ENCODE assay signal across 1 cellular context in genomic region chr5:147170603-147171002, GRCh38.
A peak's percentile ranks its signal among the peaks of the same experiment; 100 is the strongest.
TF ChIP-seq lines count a peak whose summit lies in the region.

No MANE protein-coding gene starts in this region.

TF ChIP-seq in HepG2, 621 proteins besides CTCF, POLR2A, EP300 and RAD21 (continued from another document and continues in another):
- TF ChIP-seq HOXA3 (CRISPR knock-in tag; IDR thresholded peaks at IDR 0.05) (peak; percentile 76), PHF20 (CRISPR knock-in tag; IDR thresholded peaks at IDR 0.05) (no peak), HDAC1 (CRISPR knock-in tag; IDR thresholded peaks at IDR 0.05) (peak; percentile 49; the same call in 1 of the 2 replicates), ZNF124 (CRISPR knock-in tag; IDR thresholded peaks at IDR 0.05) (no peak), ZZZ3 (CRISPR knock-in tag; IDR thresholded peaks at IDR 0.05; ENCODE audit: borderline replicate concordance) (no peak), ONECUT2 (CRISPR knock-in tag; IDR thresholded peaks at IDR 0.05) (peak; percentile 21; the same call in 1 of the 2 replicates), LCORL (IDR thresholded peaks at IDR 0.05) (no peak), LCORL (CRISPR knock-in tag; IDR thresholded peaks at IDR 0.05) (peak; percentile 79), MEIS1 (CRISPR knock-in tag; IDR thresholded peaks at IDR 0.05; ENCODE audit: borderline replicate concordance) (peak; percentile 65; the same call in 1 of the 2 replicates), TBX3 (IDR thresholded peaks at IDR 0.05; ENCODE audit: borderline replicate concordance) (peak; percentile 78; the same call in 1 of the 2 replicates), SOX13 (IDR thresholded peaks at IDR 0.05) (no peak; the same call in 1 of the 2 replicates), SOX13 (CRISPR knock-in tag; conservative IDR thresholded peaks at IDR 0.05 in 1 of 2, IDR thresholded peaks at IDR 0.05 in 1 of 2) (peak in 1 of 2 experiments; percentile 81; a peak in 2 of 4 replicates), ATF4 (CRISPR knock-in tag; IDR thresholded peaks at IDR 0.05) (peak in 1 of 2 experiments; percentile 93; a peak in 2 of 4 replicates), SALL1 (CRISPR knock-in tag; IDR thresholded peaks at IDR 0.05) (peak; percentile 99), GATAD1 (CRISPR knock-in tag; IDR thresholded peaks at IDR 0.05) (peak; percentile 53), HMG20B (CRISPR knock-in tag; conservative IDR thresholded peaks at IDR 0.05) (peak; percentile 96), PHF21A (CRISPR knock-in tag; IDR thresholded peaks at IDR 0.05) (peak; percentile 85), ZNF644 (CRISPR knock-in tag; IDR thresholded peaks at IDR 0.05; ENCODE audit: low read depth) (peak; percentile 90), RXRB (CRISPR knock-in tag; IDR thresholded peaks at IDR 0.05; ENCODE audit: borderline replicate concordance) (peak; percentile 95), FOXA1 (IDR thresholded peaks at IDR 0.05) (no peak), FOXA1 (CRISPR knock-in tag; IDR thresholded peaks at IDR 0.05) (peak; percentile 83), ZEB1 (IDR thresholded peaks at IDR 0.05; ENCODE audit: insufficient replicate concordance, low read depth) (peak; percentile 48), EEA1 (CRISPR knock-in tag; IDR thresholded peaks at IDR 0.05; ENCODE audit: borderline replicate concordance) (no peak), FOXK1 (CRISPR knock-in tag; IDR thresholded peaks at IDR 0.05; ENCODE audit: borderline replicate concordance, low read depth) (peak; percentile 86; the same call in 1 of the 2 replicates), MAFK (conservative IDR thresholded peaks at IDR 0.05 in 1 of 2, IDR thresholded peaks at IDR 0.05 in 1 of 2; ENCODE audit: low read length in 2 of 2) (peak; percentile 12 to 28; a peak in 1 of 4 replicates), HDAC2 (CRISPR knock-in tag; IDR thresholded peaks at IDR 0.05) (peak; percentile 89), PATZ1 (CRISPR knock-in tag; IDR thresholded peaks at IDR 0.05) (peak; percentile 25; the same call in 1 of the 2 replicates), FOXA3 (CRISPR knock-in tag; IDR thresholded peaks at IDR 0.05) (peak; percentile 81), ZMYM3 (CRISPR knock-in tag; IDR thresholded peaks at IDR 0.05) (peak; percentile 50; the same call in 1 of the 2 replicates), SOX5 (CRISPR knock-in tag; IDR thresholded peaks at IDR 0.05; ENCODE audit: borderline replicate concordance) (peak; percentile 85; the same call in 1 of the 2 replicates), KDM6A (CRISPR knock-in tag; IDR thresholded peaks at IDR 0.05; ENCODE audit: low read depth) (peak; percentile 97), FOXP4 (CRISPR knock-in tag; IDR thresholded peaks at IDR 0.05) (peak; percentile 79), ZNF501 (CRISPR knock-in tag; IDR thresholded peaks at IDR 0.05) (0 out of 2 replicates have a peak, but pooled peaks have one; percentile 23), SRF (IDR thresholded peaks at IDR 0.05; ENCODE audit: low read depth, low read length) (no peak), IKZF5 (CRISPR knock-in tag; IDR thresholded peaks at IDR 0.05) (peak; percentile 78), ZNF614 (CRISPR knock-in tag; IDR thresholded peaks at IDR 0.05; ENCODE audit: borderline replicate concordance) (peak; percentile 42; the same call in 1 of the 2 replicates), ZFX (CRISPR knock-in tag; IDR thresholded peaks at IDR 0.05; ENCODE audit: low read depth) (peak; percentile 53), ZSCAN21 (CRISPR knock-in tag; IDR thresholded peaks at IDR 0.05; ENCODE audit: borderline replicate concordance) (peak; percentile 38; the same call in 1 of the 2 replicates), HNF4A (CRISPR knock-in tag; IDR thresholded peaks at IDR 0.05) (peak; percentile 98), ZMYM4 (CRISPR knock-in tag; IDR thresholded peaks at IDR 0.05) (peak; percentile 77), DMAP1 (CRISPR knock-in tag; IDR thresholded peaks at IDR 0.05) (peak; percentile 54; the same call in 1 of the 2 replicates)
- TF ChIP-seq, protein P1, sequence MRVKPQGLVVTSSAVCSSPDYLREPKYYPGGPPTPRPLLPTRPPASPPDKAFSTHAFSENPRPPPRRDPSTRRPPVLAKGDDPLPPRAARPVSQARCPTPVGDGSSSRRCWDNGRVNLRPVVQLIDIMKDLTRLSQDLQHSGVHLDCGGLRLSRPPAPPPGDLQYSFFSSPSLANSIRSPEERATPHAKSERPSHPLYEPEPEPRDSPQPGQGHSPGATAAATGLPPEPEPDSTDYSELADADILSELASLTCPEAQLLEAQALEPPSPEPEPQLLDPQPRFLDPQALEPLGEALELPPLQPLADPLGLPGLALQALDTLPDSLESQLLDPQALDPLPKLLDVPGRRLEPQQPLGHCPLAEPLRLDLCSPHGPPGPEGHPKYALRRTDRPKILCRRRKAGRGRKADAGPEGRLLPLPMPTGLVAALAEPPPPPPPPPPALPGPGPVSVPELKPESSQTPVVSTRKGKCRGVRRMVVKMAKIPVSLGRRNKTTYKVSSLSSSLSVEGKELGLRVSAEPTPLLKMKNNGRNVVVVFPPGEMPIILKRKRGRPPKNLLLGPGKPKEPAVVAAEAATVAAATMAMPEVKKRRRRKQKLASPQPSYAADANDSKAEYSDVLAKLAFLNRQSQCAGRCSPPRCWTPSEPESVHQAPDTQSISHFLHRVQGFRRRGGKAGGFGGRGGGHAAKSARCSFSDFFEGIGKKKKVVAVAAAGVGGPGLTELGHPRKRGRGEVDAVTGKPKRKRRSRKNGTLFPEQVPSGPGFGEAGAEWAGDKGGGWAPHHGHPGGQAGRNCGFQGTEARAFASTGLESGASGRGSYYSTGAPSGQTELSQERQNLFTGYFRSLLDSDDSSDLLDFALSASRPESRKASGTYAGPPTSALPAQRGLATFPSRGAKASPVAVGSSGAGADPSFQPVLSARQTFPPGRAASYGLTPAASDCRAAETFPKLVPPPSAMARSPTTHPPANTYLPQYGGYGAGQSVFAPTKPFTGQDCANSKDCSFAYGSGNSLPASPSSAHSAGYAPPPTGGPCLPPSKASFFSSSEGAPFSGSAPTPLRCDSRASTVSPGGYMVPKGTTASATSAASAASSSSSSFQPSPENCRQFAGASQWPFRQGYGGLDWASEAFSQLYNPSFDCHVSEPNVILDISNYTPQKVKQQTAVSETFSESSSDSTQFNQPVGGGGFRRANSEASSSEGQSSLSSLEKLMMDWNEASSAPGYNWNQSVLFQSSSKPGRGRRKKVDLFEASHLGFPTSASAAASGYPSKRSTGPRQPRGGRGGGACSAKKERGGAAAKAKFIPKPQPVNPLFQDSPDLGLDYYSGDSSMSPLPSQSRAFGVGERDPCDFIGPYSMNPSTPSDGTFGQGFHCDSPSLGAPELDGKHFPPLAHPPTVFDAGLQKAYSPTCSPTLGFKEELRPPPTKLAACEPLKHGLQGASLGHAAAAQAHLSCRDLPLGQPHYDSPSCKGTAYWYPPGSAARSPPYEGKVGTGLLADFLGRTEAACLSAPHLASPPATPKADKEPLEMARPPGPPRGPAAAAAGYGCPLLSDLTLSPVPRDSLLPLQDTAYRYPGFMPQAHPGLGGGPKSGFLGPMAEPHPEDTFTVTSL (CRISPR knock-in tag; IDR thresholded peaks at IDR 0.05; ENCODE audit: borderline replicate concordance) = peak; percentile 45; the same call in 1 of the 2 replicates
- TF ChIP-seq, protein P2, sequence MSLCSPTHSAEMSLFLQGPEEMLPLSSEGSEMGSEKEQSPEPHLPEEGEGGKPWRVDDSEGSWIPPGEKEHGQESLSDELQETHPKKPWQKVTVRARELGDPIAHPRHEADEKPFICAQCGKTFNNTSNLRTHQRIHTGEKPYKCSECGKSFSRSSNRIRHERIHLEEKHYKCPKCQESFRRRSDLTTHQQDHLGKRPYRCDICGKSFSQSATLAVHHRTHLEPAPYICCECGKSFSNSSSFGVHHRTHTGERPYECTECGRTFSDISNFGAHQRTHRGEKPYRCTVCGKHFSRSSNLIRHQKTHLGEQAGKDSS (CRISPR knock-in tag; IDR thresholded peaks at IDR 0.05; ENCODE audit: borderline replicate concordance, low read depth) = 0 out of 2 replicates have a peak, but pooled peaks have one; percentile 44
- TF ChIP-seq, protein P3, sequence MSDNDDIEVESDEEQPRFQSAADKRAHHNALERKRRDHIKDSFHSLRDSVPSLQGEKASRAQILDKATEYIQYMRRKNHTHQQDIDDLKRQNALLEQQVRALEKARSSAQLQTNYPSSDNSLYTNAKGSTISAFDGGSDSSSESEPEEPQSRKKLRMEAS (IDR thresholded peaks at IDR 0.05) = peak; percentile 85
- TF ChIP-seq, protein P4, sequence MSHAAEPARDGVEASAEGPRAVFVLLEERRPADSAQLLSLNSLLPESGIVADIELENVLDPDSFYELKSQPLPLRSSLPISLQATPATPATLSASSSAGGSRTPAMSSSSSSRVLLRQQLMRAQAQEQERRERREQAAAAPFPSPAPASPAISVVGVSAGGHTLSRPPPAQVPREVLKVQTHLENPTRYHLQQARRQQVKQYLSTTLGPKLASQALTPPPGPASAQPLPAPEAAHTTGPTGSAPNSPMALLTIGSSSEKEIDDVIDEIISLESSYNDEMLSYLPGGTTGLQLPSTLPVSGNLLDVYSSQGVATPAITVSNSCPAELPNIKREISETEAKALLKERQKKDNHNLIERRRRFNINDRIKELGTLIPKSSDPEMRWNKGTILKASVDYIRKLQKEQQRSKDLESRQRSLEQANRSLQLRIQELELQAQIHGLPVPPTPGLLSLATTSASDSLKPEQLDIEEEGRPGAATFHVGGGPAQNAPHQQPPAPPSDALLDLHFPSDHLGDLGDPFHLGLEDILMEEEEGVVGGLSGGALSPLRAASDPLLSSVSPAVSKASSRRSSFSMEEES (CRISPR knock-in tag; IDR thresholded peaks at IDR 0.05) = peak; percentile 55
- TF ChIP-seq, protein P5, sequence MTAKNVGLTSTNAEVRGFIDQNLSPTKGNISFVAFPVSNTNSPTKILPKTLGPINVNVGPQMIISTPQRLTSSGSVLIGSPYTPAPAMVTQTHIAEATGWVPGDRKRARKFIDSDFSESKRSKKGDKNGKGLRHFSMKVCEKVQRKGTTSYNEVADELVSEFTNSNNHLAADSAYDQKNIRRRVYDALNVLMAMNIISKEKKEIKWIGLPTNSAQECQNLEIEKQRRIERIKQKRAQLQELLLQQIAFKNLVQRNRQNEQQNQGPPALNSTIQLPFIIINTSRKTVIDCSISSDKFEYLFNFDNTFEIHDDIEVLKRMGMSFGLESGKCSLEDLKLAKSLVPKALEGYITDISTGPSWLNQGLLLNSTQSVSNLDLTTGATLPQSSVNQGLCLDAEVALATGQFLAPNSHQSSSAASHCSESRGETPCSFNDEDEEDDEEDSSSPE (CRISPR knock-in tag; IDR thresholded peaks at IDR 0.05) = 0 out of 2 replicates have a peak, but pooled peaks have one; percentile 19
